ENCODE assay signal across 1 cellular context in the genomic region with DNA sequence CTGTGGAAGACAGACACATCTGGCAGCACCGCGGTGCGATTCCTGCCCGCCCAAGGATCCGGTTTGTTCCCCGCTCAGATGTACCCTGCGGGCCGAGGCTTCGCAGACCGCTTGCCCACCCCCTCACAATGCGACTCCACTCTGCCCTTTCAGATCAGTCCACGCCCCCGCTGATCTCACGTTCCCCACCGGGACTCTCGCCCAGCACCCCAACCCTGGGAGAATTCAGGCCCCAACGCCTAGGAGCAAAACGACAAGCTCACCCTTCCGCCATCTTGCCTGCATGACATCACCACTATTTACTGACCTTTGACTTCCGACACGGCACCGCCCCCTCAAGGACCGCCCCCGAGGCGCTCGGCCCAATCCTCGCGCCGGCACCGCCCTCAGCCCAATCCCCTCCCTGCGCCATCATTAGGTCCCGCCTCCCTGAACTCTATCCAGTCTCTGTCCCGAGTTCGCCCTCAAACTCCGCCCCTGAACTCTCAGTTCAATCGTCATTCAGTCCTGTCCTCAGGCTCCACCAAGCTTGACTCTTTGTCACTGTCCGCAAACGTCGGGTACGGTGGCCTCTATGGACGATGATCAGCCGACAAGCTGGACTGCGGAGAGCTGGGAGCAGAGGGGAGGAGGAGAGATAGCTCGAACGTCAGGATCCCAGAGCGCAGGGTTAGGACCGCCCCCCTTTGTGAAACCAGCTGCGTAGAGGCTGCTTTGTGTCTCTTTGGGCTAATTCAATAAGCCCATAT.
TF ChIP-seq lines count a peak whose summit lies in the region.

A gene with protein sequence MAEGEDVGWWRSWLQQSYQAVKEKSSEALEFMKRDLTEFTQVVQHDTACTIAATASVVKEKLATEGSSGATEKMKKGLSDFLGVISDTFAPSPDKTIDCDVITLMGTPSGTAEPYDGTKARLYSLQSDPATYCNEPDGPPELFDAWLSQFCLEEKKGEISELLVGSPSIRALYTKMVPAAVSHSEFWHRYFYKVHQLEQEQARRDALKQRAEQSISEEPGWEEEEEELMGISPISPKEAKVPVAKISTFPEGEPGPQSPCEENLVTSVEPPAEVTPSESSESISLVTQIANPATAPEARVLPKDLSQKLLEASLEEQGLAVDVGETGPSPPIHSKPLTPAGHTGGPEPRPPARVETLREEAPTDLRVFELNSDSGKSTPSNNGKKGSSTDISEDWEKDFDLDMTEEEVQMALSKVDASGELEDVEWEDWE (minus strand): TSS at position 301 of the 749 bp plus-strand sequence. CDS start 27 bp downstream, at position 274.

TF ChIP-seq in GM23338, 12 proteins besides CTCF, POLR2A, EP300 and RAD21:
- TF ChIP-seq POLR2AphosphoS5 (IDR thresholded peaks at IDR 0.05; ENCODE audit: low read depth), result peak; percentile 99
- TF ChIP-seq CREB1 (CRISPR knock-in tag; IDR thresholded peaks at IDR 0.05; ENCODE audit: low read depth), result peak; percentile 83
- no peak for TF ChIP-seq JUNB (IDR thresholded peaks at IDR 0.05; ENCODE audit: unreplicated experiment)
- TF ChIP-seq, protein P1, sequence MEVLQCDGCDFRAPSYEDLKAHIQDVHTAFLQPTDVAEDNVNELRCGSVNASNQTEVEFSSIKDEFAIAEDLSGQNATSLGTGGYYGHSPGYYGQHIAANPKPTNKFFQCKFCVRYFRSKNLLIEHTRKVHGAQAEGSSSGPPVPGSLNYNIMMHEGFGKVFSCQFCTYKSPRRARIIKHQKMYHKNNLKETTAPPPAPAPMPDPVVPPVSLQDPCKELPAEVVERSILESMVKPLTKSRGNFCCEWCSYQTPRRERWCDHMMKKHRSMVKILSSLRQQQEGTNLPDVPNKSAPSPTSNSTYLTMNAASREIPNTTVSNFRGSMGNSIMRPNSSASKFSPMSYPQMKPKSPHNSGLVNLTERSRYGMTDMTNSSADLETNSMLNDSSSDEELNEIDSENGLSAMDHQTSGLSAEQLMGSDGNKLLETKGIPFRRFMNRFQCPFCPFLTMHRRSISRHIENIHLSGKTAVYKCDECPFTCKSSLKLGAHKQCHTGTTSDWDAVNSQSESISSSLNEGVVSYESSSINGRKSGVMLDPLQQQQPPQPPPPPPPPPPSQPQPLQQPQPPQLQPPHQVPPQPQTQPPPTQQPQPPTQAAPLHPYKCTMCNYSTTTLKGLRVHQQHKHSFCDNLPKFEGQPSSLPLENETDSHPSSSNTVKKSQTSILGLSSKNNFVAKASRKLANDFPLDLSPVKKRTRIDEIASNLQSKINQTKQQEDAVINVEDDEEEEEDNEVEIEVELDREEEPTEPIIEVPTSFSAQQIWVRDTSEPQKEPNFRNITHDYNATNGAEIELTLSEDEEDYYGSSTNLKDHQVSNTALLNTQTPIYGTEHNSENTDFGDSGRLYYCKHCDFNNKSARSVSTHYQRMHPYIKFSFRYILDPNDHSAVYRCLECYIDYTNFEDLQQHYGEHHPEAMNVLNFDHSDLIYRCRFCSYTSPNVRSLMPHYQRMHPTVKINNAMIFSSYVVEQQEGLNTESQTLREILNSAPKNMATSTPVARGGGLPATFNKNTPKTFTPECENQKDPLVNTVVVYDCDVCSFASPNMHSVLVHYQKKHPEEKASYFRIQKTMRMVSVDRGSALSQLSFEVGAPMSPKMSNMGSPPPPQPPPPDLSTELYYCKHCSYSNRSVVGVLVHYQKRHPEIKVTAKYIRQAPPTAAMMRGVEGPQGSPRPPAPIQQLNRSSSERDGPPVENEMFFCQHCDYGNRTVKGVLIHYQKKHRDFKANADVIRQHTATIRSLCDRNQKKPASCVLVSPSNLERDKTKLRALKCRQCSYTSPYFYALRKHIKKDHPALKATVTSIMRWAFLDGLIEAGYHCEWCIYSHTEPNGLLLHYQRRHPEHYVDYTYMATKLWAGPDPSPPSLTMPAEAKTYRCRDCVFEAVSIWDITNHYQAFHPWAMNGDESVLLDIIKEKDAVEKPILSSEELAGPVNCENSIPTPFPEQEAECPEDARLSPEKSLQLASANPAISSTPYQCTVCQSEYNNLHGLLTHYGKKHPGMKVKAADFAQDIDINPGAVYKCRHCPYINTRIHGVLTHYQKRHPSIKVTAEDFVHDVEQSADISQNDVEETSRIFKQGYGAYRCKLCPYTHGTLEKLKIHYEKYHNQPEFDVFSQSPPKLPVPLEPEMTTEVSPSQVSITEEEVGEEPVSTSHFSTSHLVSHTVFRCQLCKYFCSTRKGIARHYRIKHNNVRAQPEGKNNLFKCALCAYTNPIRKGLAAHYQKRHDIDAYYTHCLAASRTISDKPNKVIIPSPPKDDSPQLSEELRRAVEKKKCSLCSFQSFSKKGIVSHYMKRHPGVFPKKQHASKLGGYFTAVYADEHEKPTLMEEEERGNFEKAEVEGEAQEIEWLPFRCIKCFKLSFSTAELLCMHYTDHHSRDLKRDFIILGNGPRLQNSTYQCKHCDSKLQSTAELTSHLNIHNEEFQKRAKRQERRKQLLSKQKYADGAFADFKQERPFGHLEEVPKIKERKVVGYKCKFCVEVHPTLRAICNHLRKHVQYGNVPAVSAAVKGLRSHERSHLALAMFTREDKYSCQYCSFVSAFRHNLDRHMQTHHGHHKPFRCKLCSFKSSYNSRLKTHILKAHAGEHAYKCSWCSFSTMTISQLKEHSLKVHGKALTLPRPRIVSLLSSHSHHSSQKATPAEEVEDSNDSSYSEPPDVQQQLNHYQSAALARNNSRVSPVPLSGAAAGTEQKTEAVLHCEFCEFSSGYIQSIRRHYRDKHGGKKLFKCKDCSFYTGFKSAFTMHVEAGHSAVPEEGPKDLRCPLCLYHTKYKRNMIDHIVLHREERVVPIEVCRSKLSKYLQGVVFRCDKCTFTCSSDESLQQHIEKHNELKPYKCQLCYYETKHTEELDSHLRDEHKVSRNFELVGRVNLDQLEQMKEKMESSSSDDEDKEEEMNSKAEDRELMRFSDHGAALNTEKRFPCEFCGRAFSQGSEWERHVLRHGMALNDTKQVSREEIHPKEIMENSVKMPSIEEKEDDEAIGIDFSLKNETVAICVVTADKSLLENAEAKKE (CRISPR knock-in tag; IDR thresholded peaks at IDR 0.05), result no peak
